14 cellular contexts compared by ENCODE assay signal in genomic region chr9:134058716-134059115, GRCh38. TPM values are rescaled to one million over a fixed set of nuclear protein-coding genes. Genes with fewer than 3 reads are reported as not detected.
DNase-seq lines count a peak whose midpoint lies in the region; ATAC-seq and TF ChIP-seq lines count a peak whose summit lies in the region.
"Had no signal": no experiment of that assay in that cellular context is flagged by ENCODE, and none has a peak within 500 bp of the region (broad histone marks: within the 10 kb centered on the region; RNA-seq: fewer than 3 reads in every experiment).

No MANE protein-coding gene starts in this region.

- no peak overlapping the region for H2BK5ac ChIP-seq in H9 (ENCODE audit: insufficient read length, low read length)

- H4K91ac ChIP-seq in H9 (ENCODE audit: insufficient read length, low read depth, low read length), result no peak overlapping the region

- no peak overlapping the region for H2BK120ac ChIP-seq in H9 (ENCODE audit: low read depth, low read length, poor library complexity, severe bottlenecking)

- H3K27me3 ChIP-seq in H9 (ENCODE audit: insufficient read depth, low read length) (no peaks in the 10 kb centered on the region), neural progenitor cell (no peaks in the 10 kb centered on the region), prostate gland (replicated peaks; ENCODE audit: insufficient read depth) (no peaks in the 10 kb centered on the region)
- H3K27me3 ChIP-seq: body of pancreas had no signal

- H3K79me2 ChIP-seq in H9 (ENCODE audit: insufficient read depth, low read length), result peaks cover 69% of the 10 kb centered on the region; the same call in 1 of the 2 replicates
- H3K79me2 ChIP-seq in neural progenitor cell (ENCODE audit: low read depth), result peaks cover 100% of the 10 kb centered on the region

- no peak overlapping the region for H3K18ac ChIP-seq in H9 (ENCODE audit: insufficient read length, low read depth, low read length)

- DNase-seq in AG20443 (ENCODE audit: low spot score) (peak; percentile 52), H9 (peak; percentile 18), cardiac fibroblast (ENCODE audit: low read depth in 2 of 2) (peak in 1 of 2 donors; percentile 32), neural progenitor cell (ENCODE audit: low spot score) (peak; percentile 0), activated T-cell treated with anti-CD3 and anti-CD28 coated beads for 4 hours (no peak), NCI-H774 (lab: John Stamatoyannopoulos, UW) (no peak), prostate gland (ENCODE audit: low spot score) (no peak)
- DNase-seq: NCI-H345; RPMI8226; stimulated activated CD4-positive, alpha-beta T cell treated with anti-CD3 and anti-CD28 coated beads, Interleukin-12 subunit alpha, Interleukin-12 subunit beta, amount 100 ng/mL, for 4 hours had no signal

- H4K5ac ChIP-seq in H9 (ENCODE audit: insufficient read length, low read depth, low read length), result no peak overlapping the region

- no peaks in the 10 kb centered on the region for H3K4me1 ChIP-seq in H9 (ENCODE audit: insufficient read depth, low read length)
- H3K4me1 ChIP-seq in neural progenitor cell, result peaks cover 36% of the 10 kb centered on the region
- H3K4me1 ChIP-seq in prostate gland (replicated peaks), result peaks cover 54% of the 10 kb centered on the region

- H3K79me1 ChIP-seq in H9 (ENCODE audit: insufficient read depth, low read depth, low read length, poor library complexity, severe bottlenecking), result peaks cover 6% of the 10 kb centered on the region

- H3K23me2 ChIP-seq in H9 (ENCODE audit: insufficient read length, low read depth, low read length, poor library complexity, severe bottlenecking), result no peaks in the 10 kb centered on the region

- H3K9ac ChIP-seq in H9 (ENCODE audit: extremely low read depth, insufficient read length, low read length), result no peak overlapping the region
- H3K9ac ChIP-seq in neural progenitor cell, result peak overlapping the region; percentile 42

- H3K27ac Mint-ChIP-seq in H9 (peak overlapping the region; percentile 52 to 81 (median 59); a peak in 4 of 7 replicates), neural progenitor cell (no peak overlapping the region)
- H3K27ac Mint-ChIP-seq: CD8-positive, alpha-beta T cell had no signal

- H3K4me3 Mint-ChIP-seq in H9 (no peak overlapping the region), neural progenitor cell (no peak overlapping the region)
- H3K4me3 Mint-ChIP-seq: CD8-positive, alpha-beta T cell had no signal

- no peaks in the 10 kb centered on the region for H3K9me3 Mint-ChIP-seq in H9
- no peaks in the 10 kb centered on the region for H3K9me3 Mint-ChIP-seq in neural progenitor cell
- H3K9me3 Mint-ChIP-seq: CD8-positive, alpha-beta T cell had no signal

- no peak overlapping the region for H2BK20ac ChIP-seq in H9 (ENCODE audit: low read depth, low read length, poor library complexity, severe bottlenecking)

- no peak overlapping the region for H2BK12ac ChIP-seq in H9 (ENCODE audit: insufficient read length, low read depth, low read length)

- H3K56ac ChIP-seq in H9 (ENCODE audit: insufficient read length, low read depth, low read length), result no peak overlapping the region

- no peaks in the 10 kb centered on the region for H3K9me3 ChIP-seq in H9 (ENCODE audit: control insufficient read depth, low read depth, low read length)
- no peaks in the 10 kb centered on the region for H3K9me3 ChIP-seq in neural progenitor cell (ENCODE audit: low read depth)
- H3K9me3 ChIP-seq in prostate gland, result no peaks in the 10 kb centered on the region
- H3K9me3 ChIP-seq: body of pancreas had no signal

- peaks cover 3% of the 10 kb centered on the region for H4K20me1 ChIP-seq in H9 (ENCODE audit: control insufficient read depth, insufficient read depth, insufficient read length)
- peaks cover 100% of the 10 kb centered on the region for H4K20me1 ChIP-seq in neural progenitor cell (ENCODE audit: low read depth)

- H3K36me3 ChIP-seq in neural progenitor cell (no peaks in the 10 kb centered on the region), prostate gland (no peaks in the 10 kb centered on the region)

- H2AFZ ChIP-seq in H9 (ENCODE audit: low read length), result no peak overlapping the region
- H2AFZ ChIP-seq in neural progenitor cell (replicated peaks), result no peak overlapping the region

- H3K27ac ChIP-seq in H9 (ENCODE audit: insufficient read length, low read depth, low read length) (no peak overlapping the region), neural progenitor cell (peak overlapping the region; percentile 20), prostate gland (no peak overlapping the region)

- intact Hi-C loops in prostate gland (cut with DNase I), result no loop called here

- no peak overlapping the region for H4K8ac ChIP-seq in H9 (replicated peaks; ENCODE audit: insufficient read length, low read depth, low read length)

- H3K27me3 Mint-ChIP-seq in H9 (ENCODE audit: low read depth), result no peaks in the 10 kb centered on the region
- peaks cover 2% of the 10 kb centered on the region for H3K27me3 Mint-ChIP-seq in neural progenitor cell (ENCODE audit: insufficient read depth, low read depth)

- H3K4me1 Mint-ChIP-seq in H9 (peaks cover 17 to 39% of the 10 kb centered on the region in 2 experiments), neural progenitor cell (peaks cover 30% of the 10 kb centered on the region)

- no peak for ATAC-seq in HG02610 (IDR thresholded peaks at IDR 0.05; ENCODE audit: unreplicated experiment)
- ATAC-seq: body of pancreas; CD8-positive, alpha-beta T cell; HCT116 had no signal

- H2AK5ac ChIP-seq in H9 (ENCODE audit: insufficient read length, low read length), result no peak overlapping the region

- no peak overlapping the region for H3K14ac ChIP-seq in H9 (ENCODE audit: insufficient read depth, low read length)

- no CpG with 5 or more reads among the region's 7 CpGs for WGBS in H9 (ENCODE audit: extremely low coverage, insufficient read length, low lambda C conversion rate)
- WGBS in prostate gland, result 72% methylated on average over 7 of the region's 7 CpGs

- H3K4me2 ChIP-seq in H9 (ENCODE audit: insufficient read depth, insufficient read length, low read length) (no peak overlapping the region), neural progenitor cell (no peak overlapping the region)

- peaks cover 2 to 18% (median 6%) of the 10 kb centered on the region in 3 experiments; a peak in 5 of 7 replicates for H3K36me3 Mint-ChIP-seq in H9 (ENCODE audit: insufficient read depth in 1 of 3, low read depth in 3 of 3)
- H3K36me3 Mint-ChIP-seq in neural progenitor cell, result no peaks in the 10 kb centered on the region

- no peak overlapping the region for H2BK15ac ChIP-seq in H9 (ENCODE audit: low read depth, low read length)

- no peak overlapping the region for H3T11ph ChIP-seq in H9 (ENCODE audit: low read length)

- H3K23ac ChIP-seq in H9 (ENCODE audit: insufficient read length, low read depth, low read length), result no peak overlapping the region

- no peaks in the 10 kb centered on the region for H3F3A ChIP-seq in neural progenitor cell (ENCODE audit: low read depth)

- no peak overlapping the region for H3K4ac ChIP-seq in H9 (ENCODE audit: low read depth, low read length)

- no peak for TF ChIP-seq CTCF in H9 (conservative IDR thresholded peaks at IDR 0.05)
- TF ChIP-seq CTCF in cardiac fibroblast (IDR thresholded peaks at IDR 0.05; ENCODE audit: low read depth, low read length), result peak; percentile 9
- no peak for TF ChIP-seq CTCF in neural progenitor cell (IDR thresholded peaks at IDR 0.05)
- no peak for TF ChIP-seq CTCF in prostate gland (IDR thresholded peaks at IDR 0.05)

- no peak for TF ChIP-seq POLR2A in prostate gland (IDR thresholded peaks at IDR 0.05)

- H3K4me3 ChIP-seq in cardiac fibroblast (replicated peaks in 1 of 2; ENCODE audit: low read depth in 2 of 2, low read length in 2 of 2) (no peak overlapping the region), neural progenitor cell (no peak overlapping the region), prostate gland (no peak overlapping the region)
- H3K4me3 ChIP-seq: body of pancreas had no signal

RNA-seq across cellular contexts. Expression of gene BRD3, which starts 9.1 kb away (rescaled TPM):
- 63.1 and 63.6 TPM in 2 replicates for total RNA-seq in H9 (2021)
- total RNA-seq in neural progenitor cell (ENCODE audit: low replicate concordance), result 14.8 and 21.7 TPM in 2 replicates
- 10 to 100 TPM; 31.8 to 44.3 TPM for total RNA-seq in prostate gland

RNA-seq across cellular contexts. Expression of gene BRD3OS, which starts 33.4 kb away (rescaled TPM):
- total RNA-seq in H9 (2021) (16.4 and 17.8 TPM in 2 replicates), neural progenitor cell (ENCODE audit: low replicate concordance) (19.0 and 28.3 TPM in 2 replicates), prostate gland (10 to 100 TPM; 16.2 to 30.1 TPM)

Comparison
In these comparisons a context has a peak if more than half of its experiments do, and no peak if none do; other contexts are left out.
1. DNase-seq: peak in AG20443 (single experiment), H9 (single experiment) and neural progenitor cell (single experiment); none in activated T-cell treated with anti-CD3 and anti-CD28 coated beads for 4 hours (single experiment), NCI-H774 (single experiment) and prostate gland (single experiment).